8 cellular contexts compared by ENCODE assay signal in genomic region chr3:161222662-161223061, GRCh38.
DNase-seq lines count a peak whose midpoint lies in the region; ATAC-seq and TF ChIP-seq lines count a peak whose summit lies in the region.

No MANE protein-coding gene starts in this region.

- H3K36me3 ChIP-seq in endocrine pancreas (ENCODE audit: control insufficient read depth, insufficient read depth, low read length) (no peaks in the 10 kb centered on the region), parathyroid adenoma (ENCODE audit: control insufficient read depth, insufficient read depth, low read length) (no peaks in the 10 kb centered on the region)

- peaks cover 7% of the 10 kb centered on the region for H3K79me2 ChIP-seq in parathyroid adenoma

- no peaks in the 10 kb centered on the region for H3K9me3 ChIP-seq in endocrine pancreas (ENCODE audit: control insufficient read depth, low read length)
- no peaks in the 10 kb centered on the region for H3K9me3 ChIP-seq in parathyroid adenoma (ENCODE audit: control insufficient read depth, low read length)

- peak overlapping the region; percentile 99 for H3K4me3 ChIP-seq in endocrine pancreas (ENCODE audit: control insufficient read depth, insufficient read depth, low read length)
- peak overlapping the region; percentile 97 for H3K4me3 ChIP-seq in parathyroid adenoma (ENCODE audit: low read depth, low read length)

- no peak for TF ChIP-seq CTCF in parathyroid adenoma (IDR thresholded peaks at IDR 0.05)

- H3K9ac ChIP-seq in endocrine pancreas (ENCODE audit: control insufficient read depth, insufficient read depth, low read length), result peak overlapping the region; percentile 47
- H3K9ac ChIP-seq in parathyroid adenoma, result no peak overlapping the region

- no peak overlapping the region for H3K27ac ChIP-seq in parathyroid adenoma

- no peaks in the 10 kb centered on the region for H3K27me3 ChIP-seq in endocrine pancreas (ENCODE audit: control insufficient read depth, insufficient read depth, low read length)
- no peaks in the 10 kb centered on the region for H3K27me3 ChIP-seq in parathyroid adenoma (ENCODE audit: control insufficient read depth, insufficient read depth, low read length)

- peak overlapping the region; percentile 86 for H3K4me2 ChIP-seq in parathyroid adenoma (ENCODE audit: low read length)

- peaks cover 16% of the 10 kb centered on the region for H3K4me1 ChIP-seq in endocrine pancreas (ENCODE audit: control insufficient read depth, insufficient read depth, low read length)
- no peaks in the 10 kb centered on the region for H3K4me1 ChIP-seq in parathyroid adenoma

- H2AFZ ChIP-seq in parathyroid adenoma, result no peak overlapping the region

- peak; percentile 64 for DNase-seq in EH (ENCODE audit: low read depth)
- peak; percentile 60 for DNase-seq in NCI-H82 (lab: John Stamatoyannopoulos, UW)
- DNase-seq in UCSD-AML1 (lab: John Stamatoyannopoulos, UW; ENCODE audit: unreplicated experiment), result no peak

- ATAC-seq in HG02571 (IDR thresholded peaks at IDR 0.05; ENCODE audit: unreplicated experiment) (no peak), GM21825 (IDR thresholded peaks at IDR 0.05; ENCODE audit: unreplicated experiment) (no peak), GM21786 (IDR thresholded peaks at IDR 0.05; ENCODE audit: unreplicated experiment) (no peak)
